ENCODE assay signal across 19 cellular contexts in the genomic region with DNA sequence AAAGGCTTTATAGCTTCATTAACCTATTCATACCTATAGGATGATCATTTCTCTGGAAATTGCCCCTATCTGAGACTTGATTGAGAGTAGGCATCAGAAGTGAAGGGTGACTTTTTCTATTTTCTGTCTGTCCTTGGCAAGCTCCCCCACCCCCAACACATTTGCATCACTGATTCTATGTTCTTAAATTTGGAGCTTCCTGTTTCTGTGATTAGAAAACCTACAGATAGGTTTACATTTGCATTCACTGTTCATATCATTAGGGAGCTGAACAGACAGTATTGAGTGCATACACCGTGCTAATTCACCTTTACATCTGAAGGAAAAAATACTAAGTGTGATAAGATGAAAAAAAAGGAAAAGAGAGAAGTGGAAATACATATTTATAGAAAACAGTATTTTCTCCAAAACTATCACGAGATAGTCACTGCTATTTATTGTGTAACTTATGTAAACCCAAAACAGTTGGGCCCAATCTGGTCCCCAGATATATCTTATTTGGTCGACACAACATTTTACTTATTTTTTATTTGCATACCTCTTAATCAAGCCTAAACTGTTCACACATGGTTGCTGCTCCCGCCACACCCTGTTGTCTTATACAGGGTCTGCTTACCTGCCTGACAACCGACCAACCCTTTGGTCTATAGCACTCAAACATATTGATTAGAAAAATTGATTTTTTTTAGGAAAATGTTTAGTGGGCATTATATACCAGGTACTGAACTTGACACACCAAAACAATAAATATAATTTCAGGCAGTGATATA.
DNase-seq lines count a peak whose midpoint lies in the region; ATAC-seq and TF ChIP-seq lines count a peak whose summit lies in the region.
"Had no signal": no experiment of that assay in that cellular context is flagged by ENCODE, and none has a peak within 500 bp of the region (broad histone marks: within the 10 kb centered on the region; RNA-seq: fewer than 3 reads in every experiment).

No MANE protein-coding gene starts in this region.

- H2AFZ ChIP-seq in SU-DHL-6 (ENCODE audit: low read depth, low read length, severe bottlenecking), result peak overlapping the region; percentile 55

- H3K4me1 ChIP-seq in DOHH2 (ENCODE audit: control insufficient read depth, low read length), result peaks cover 94% of the 10 kb centered on the region
- H3K4me1 ChIP-seq: Caco-2 had no signal

- H3K27me3 ChIP-seq in DOHH2 (ENCODE audit: control insufficient read depth, low read length) (no peaks in the 10 kb centered on the region), SU-DHL-6 (ENCODE audit: low read length) (no peaks in the 10 kb centered on the region)
- H3K27me3 ChIP-seq: neutrophil, sigmoid colon had no signal

- H3K9me3 ChIP-seq in DOHH2 (ENCODE audit: control insufficient read depth, insufficient read depth, low read length) (no peaks in the 10 kb centered on the region), SU-DHL-6 (ENCODE audit: insufficient read depth, low read length) (no peaks in the 10 kb centered on the region)
- H3K9me3 ChIP-seq: Caco-2, neutrophil, sigmoid colon had no signal

- peak; percentile 52 for ATAC-seq in GM21390 (IDR thresholded peaks at IDR 0.05; ENCODE audit: unreplicated experiment)
- peak; percentile 53 for ATAC-seq in HG03159 (IDR thresholded peaks at IDR 0.05; ENCODE audit: unreplicated experiment)
- ATAC-seq: activated CD8-positive, alpha-beta T cell treated with anti-CD3 and anti-CD28 coated beads, Interleukin-2, amount 10 ng/mL, durations not matched to agents 7 days and 5 days; Right ventricle myocardium inferior had no signal

- H3K27ac ChIP-seq in DOHH2 (ENCODE audit: low read depth, low read length), result peak overlapping the region; percentile 98
- H3K27ac ChIP-seq in SU-DHL-6 (ENCODE audit: low read depth, low read length), result peak overlapping the region; percentile 90
- H3K27ac ChIP-seq: epithelial cell of prostate, neutrophil, sigmoid colon had no signal

- peaks cover 27% of the 10 kb centered on the region for H3F3A ChIP-seq in DOHH2 (ENCODE audit: control insufficient read depth, insufficient read depth)
- H3F3A ChIP-seq in SU-DHL-6 (ENCODE audit: insufficient read depth), result peaks cover 24% of the 10 kb centered on the region

- no peak for DNase-seq in NCI-H1417 treated with DMSO at 0.1 percent for 48 hours (lab: John Stamatoyannopoulos, UW)
- DNase-seq in GOT3 (lab: John Stamatoyannopoulos, UW), result no peak
- no peak for DNase-seq in NCI-H446 (lab: John Stamatoyannopoulos, UW)
- no peak for DNase-seq in hippocampal formation (lab: John Stamatoyannopoulos, UW)
- DNase-seq: ACHN; activated CD8-positive, alpha-beta T cell treated with anti-CD3 and anti-CD28 coated beads, Interleukin-2, amount 10 ng/mL, durations not matched to agents 7 days and 5 days; Caco-2; islet precursor cell; NCI-H2081 treated with DMSO at 0.1 percent for 48 hours; sigmoid colon; stimulated activated naive CD4-positive, alpha-beta T cell; T-helper 9 cell had no signal

- no peak for TF ChIP-seq CTCF in DOHH2 (IDR thresholded peaks at IDR 0.05; ENCODE audit: low read depth, low read length, poor library complexity, severe bottlenecking)
- TF ChIP-seq CTCF in SU-DHL-6 (IDR thresholded peaks at IDR 0.05; ENCODE audit: insufficient read depth, low read length, poor library complexity, severe bottlenecking), result no peak

- H3K9ac ChIP-seq in SU-DHL-6 (ENCODE audit: low read length), result peak overlapping the region; percentile 42

- H3K79me2 ChIP-seq in DOHH2 (ENCODE audit: control insufficient read depth, low read length), result no peaks in the 10 kb centered on the region
- H3K79me2 ChIP-seq in SU-DHL-6 (ENCODE audit: insufficient read depth, low read length), result no peaks in the 10 kb centered on the region

- no peaks in the 10 kb centered on the region for H3K9me2 ChIP-seq in DOHH2 (replicated peaks; ENCODE audit: control insufficient read depth, low read length)
- no peaks in the 10 kb centered on the region for H3K9me2 ChIP-seq in SU-DHL-6 (replicated peaks; ENCODE audit: insufficient read depth, low read length)

- H3K4me2 ChIP-seq in DOHH2 (ENCODE audit: low read length), result peak overlapping the region; percentile 87
- peak overlapping the region; percentile 74 for H3K4me2 ChIP-seq in SU-DHL-6 (ENCODE audit: low read depth, low read length, poor library complexity, severe bottlenecking)

- H3K4me3 ChIP-seq in DOHH2 (ENCODE audit: low read length) (peak overlapping the region; percentile 67), SU-DHL-6 (ENCODE audit: insufficient read depth, low read length, poor library complexity, severe bottlenecking) (peak overlapping the region; percentile 43)
- H3K4me3 ChIP-seq: sigmoid colon had no signal

- H3K36me3 ChIP-seq in DOHH2 (ENCODE audit: control insufficient read depth, low read length), result peaks cover 9% of the 10 kb centered on the region; the same call in 1 of the 2 replicates
- no peaks in the 10 kb centered on the region for H3K36me3 ChIP-seq in SU-DHL-6 (ENCODE audit: low read length)
- H3K36me3 ChIP-seq: neutrophil, sigmoid colon had no signal

- H4K20me1 ChIP-seq in DOHH2 (ENCODE audit: control insufficient read depth, insufficient read depth, low read depth, low read length) (no peaks in the 10 kb centered on the region), SU-DHL-6 (ENCODE audit: low read depth, low read length) (no peaks in the 10 kb centered on the region)
